ENCODE assay signal across 22 cellular contexts in the genomic region with DNA sequence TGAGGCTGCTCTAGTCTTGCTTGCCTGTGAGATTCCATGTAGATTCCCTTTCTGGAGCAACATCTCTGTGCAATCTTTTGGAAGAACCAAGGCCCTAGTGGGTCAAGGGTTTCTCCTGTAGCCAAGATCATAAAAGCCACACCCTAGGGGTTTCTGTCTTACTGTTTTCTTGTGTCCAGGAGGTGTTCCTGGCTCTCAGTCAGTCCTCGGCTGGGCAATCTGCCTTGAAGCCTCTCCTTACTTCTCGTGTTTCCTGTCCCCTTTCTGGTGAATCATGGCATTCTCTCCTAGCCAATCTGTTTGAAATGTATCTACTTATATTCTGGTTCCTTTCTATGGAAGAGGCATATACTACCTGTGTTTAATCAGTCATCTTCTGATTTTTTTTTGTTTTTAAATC.
DNase-seq lines count a peak whose midpoint lies in the region; TF ChIP-seq lines count a peak whose summit lies in the region.
"Had no signal": no experiment of that assay in that cellular context is flagged by ENCODE, and none has a peak within 500 bp of the region (broad histone marks: within the 10 kb centered on the region; RNA-seq: fewer than 3 reads in every experiment).

No MANE protein-coding gene starts in this region.

- H3K4me2 ChIP-seq in osteoblast (ENCODE audit: insufficient read depth, low read length) = no peak overlapping the region

- no peaks in the 10 kb centered on the region for H3K9me3 ChIP-seq in osteoblast (ENCODE audit: low read depth, low read length)
- no peaks in the 10 kb centered on the region; the same call in 1 of the 2 replicates for H3K9me3 ChIP-seq in Caco-2
- H3K9me3 ChIP-seq: colonic mucosa, neutrophil had no signal

- H3K36me3 Mint-ChIP-seq in Caco-2 (ENCODE audit: insufficient read depth, unreplicated experiment) = no peaks in the 10 kb centered on the region

- CTCF ChIA-PET in Caco-2 (lab: Charles Lee) = no interaction called here

- no peaks in the 10 kb centered on the region for H3K79me2 ChIP-seq in osteoblast (ENCODE audit: insufficient read depth, low read length)

- no peak overlapping the region for H3K27ac Mint-ChIP-seq in Caco-2 (ENCODE audit: unreplicated experiment)
- H3K27ac Mint-ChIP-seq: activated naive CD4-positive, alpha-beta T cell treated with anti-CD3 and anti-CD28 coated beads, Interleukin-2, amount 50 U/mL, for 72 hours had no signal

- no peak overlapping the region for H3K27ac ChIP-seq in osteoblast (ENCODE audit: low read depth, low read length)
- H3K27ac ChIP-seq: C4-2B, colonic mucosa, foreskin keratinocyte, neutrophil, right atrium auricular region had no signal

- POLR2A ChIA-PET in Caco-2 (lab: Charles Lee) = no interaction called here

- no peaks in the 10 kb centered on the region for H3K4me1 ChIP-seq in osteoblast (ENCODE audit: insufficient read depth, low read length)
- no peaks in the 10 kb centered on the region for H3K4me1 ChIP-seq in Caco-2
- H3K4me1 ChIP-seq: colonic mucosa, foreskin keratinocyte, right atrium auricular region had no signal

- no peaks in the 10 kb centered on the region for H3K27me3 ChIP-seq in osteoblast (ENCODE audit: insufficient read depth, low read length)
- no peaks in the 10 kb centered on the region for H3K27me3 ChIP-seq in Caco-2 (replicated peaks; ENCODE audit: control insufficient read depth, insufficient read depth, low read length)
- H3K27me3 ChIP-seq: colonic mucosa, foreskin keratinocyte, neutrophil, right atrium auricular region had no signal

- TF ChIP-seq CTCF in cardiac fibroblast (IDR thresholded peaks at IDR 0.05; ENCODE audit: low read depth, low read length) = no peak
- no peak for TF ChIP-seq CTCF in osteoblast (IDR thresholded peaks at IDR 0.05; ENCODE audit: extremely low read depth, low read depth, low read length)
- TF ChIP-seq CTCF in Caco-2 (IDR thresholded peaks at IDR 0.05; ENCODE audit: insufficient read depth in 1 of 2, low read depth in 1 of 2, low read length in 1 of 2, severe bottlenecking in 1 of 2, unreplicated experiment in 1 of 2) = no peak

- H3K27me3 Mint-ChIP-seq in Caco-2 (ENCODE audit: insufficient read depth, unreplicated experiment) = no peaks in the 10 kb centered on the region

- DNase-seq in AG20443 (ENCODE audit: low spot score) (peak; percentile 33), HT1080 (ENCODE audit: low read depth) (peak; percentile 70), cardiac fibroblast (ENCODE audit: low read depth in 2 of 2) (peak; percentile 52 to 62), osteoblast (ENCODE audit: insufficient read length, low spot score, missing footprints) (peak; percentile 31), UCSD-AML1 (lab: John Stamatoyannopoulos, UW; ENCODE audit: unreplicated experiment) (no peak), A172 (ENCODE audit: low spot score) (no peak), Caco-2 (no peak), SW 1271 (lab: John Stamatoyannopoulos, UW) (no peak)
- DNase-seq: colonic mucosa; foreskin keratinocyte; kidney; MM.1S; NCI-H146; NCI-H2171; NCI-H526; Right ventricle myocardium superior; stimulated activated CD8-positive, alpha-beta memory T cell treated with anti-CD3 and anti-CD28 coated beads, Interleukin-4, amount 100 ng/mL, for 48 hours had no signal

- no peak overlapping the region for H3K4me3 ChIP-seq in cardiac fibroblast (replicated peaks in 1 of 2; ENCODE audit: low read depth in 2 of 2, low read length in 2 of 2)
- H3K4me3 ChIP-seq in osteoblast (ENCODE audit: insufficient read depth, low read length) = no peak overlapping the region
- no peak overlapping the region for H3K4me3 ChIP-seq in Caco-2 (ENCODE audit: low read depth, low read length)
- H3K4me3 ChIP-seq: colonic mucosa, lung, right atrium auricular region had no signal

- intact Hi-C loops in Caco-2 (cut with micrococcal nuclease; ENCODE audit: unreplicated experiment) = no loop called here

- H4K20me1 ChIP-seq in osteoblast (ENCODE audit: insufficient read depth, low read length) = no peaks in the 10 kb centered on the region

- BruUV-seq in Caco-2 (replicated peaks; lab: Mats Ljungman, UMichigan) = no TSS peak

- H2AFZ ChIP-seq in osteoblast (ENCODE audit: low read length) = peak overlapping the region; percentile 45

- no peaks in the 10 kb centered on the region for H3K4me1 Mint-ChIP-seq in Caco-2 (ENCODE audit: low read depth, unreplicated experiment)

- H3K36me3 ChIP-seq in osteoblast (ENCODE audit: insufficient read depth, low read length) (no peaks in the 10 kb centered on the region), Caco-2 (ENCODE audit: control insufficient read depth, insufficient read depth, low read length) (no peaks in the 10 kb centered on the region)
- H3K36me3 ChIP-seq: colonic mucosa, neutrophil, right atrium auricular region had no signal

- peaks cover 14% of the 10 kb centered on the region for H3K9me3 Mint-ChIP-seq in Caco-2 (ENCODE audit: unreplicated experiment)

- no peak overlapping the region for H3K4me3 Mint-ChIP-seq in Caco-2 (ENCODE audit: unreplicated experiment)

Comparison
In these comparisons a context has a peak if more than half of its experiments do, and no peak if none do; other contexts are left out.
1. DNase-seq: peak in AG20443 (single experiment), HT1080 (single experiment), cardiac fibroblast (2 of 2) and osteoblast (single experiment); none in UCSD-AML1 (single experiment), A172 (single experiment), Caco-2 (0 of 2) and SW 1271 (0 of 2).